In the genomic region with DNA sequence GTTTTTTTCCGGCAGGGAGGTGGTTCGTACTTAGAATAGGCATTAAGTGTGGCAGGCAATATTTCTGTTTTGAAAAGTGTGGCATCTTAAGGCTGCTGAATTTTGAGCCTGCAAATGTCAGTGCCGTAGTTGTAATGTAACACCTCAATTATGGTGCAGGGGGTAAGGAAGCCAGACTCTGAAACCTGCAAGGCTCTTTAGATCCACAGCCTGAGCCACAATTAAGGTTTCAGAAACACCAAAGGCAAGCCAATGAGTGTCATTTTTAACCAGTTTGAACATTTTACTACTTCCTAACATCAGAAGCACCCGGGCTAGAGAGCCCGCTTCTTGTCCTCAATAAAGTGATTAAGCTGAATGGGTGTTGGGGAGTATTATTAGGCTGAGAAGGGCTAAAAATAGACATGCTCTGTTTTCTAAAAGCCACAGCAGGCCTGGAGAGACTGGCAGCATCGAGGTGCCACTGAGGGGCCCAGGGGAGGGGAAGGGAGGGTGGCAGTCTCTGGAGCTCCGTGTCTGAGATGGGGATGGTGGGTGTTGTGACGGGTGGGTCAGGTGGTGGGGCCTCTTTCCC, we compare ENCODE assay signal across 2 cellular contexts.
TF ChIP-seq lines count a peak whose summit lies in the region.

No MANE protein-coding gene starts in this region.

TF ChIP-seq in liver, 16 proteins besides CTCF, POLR2A, EP300 and RAD21 (continued from another document):
- TF ChIP-seq, protein P1, sequence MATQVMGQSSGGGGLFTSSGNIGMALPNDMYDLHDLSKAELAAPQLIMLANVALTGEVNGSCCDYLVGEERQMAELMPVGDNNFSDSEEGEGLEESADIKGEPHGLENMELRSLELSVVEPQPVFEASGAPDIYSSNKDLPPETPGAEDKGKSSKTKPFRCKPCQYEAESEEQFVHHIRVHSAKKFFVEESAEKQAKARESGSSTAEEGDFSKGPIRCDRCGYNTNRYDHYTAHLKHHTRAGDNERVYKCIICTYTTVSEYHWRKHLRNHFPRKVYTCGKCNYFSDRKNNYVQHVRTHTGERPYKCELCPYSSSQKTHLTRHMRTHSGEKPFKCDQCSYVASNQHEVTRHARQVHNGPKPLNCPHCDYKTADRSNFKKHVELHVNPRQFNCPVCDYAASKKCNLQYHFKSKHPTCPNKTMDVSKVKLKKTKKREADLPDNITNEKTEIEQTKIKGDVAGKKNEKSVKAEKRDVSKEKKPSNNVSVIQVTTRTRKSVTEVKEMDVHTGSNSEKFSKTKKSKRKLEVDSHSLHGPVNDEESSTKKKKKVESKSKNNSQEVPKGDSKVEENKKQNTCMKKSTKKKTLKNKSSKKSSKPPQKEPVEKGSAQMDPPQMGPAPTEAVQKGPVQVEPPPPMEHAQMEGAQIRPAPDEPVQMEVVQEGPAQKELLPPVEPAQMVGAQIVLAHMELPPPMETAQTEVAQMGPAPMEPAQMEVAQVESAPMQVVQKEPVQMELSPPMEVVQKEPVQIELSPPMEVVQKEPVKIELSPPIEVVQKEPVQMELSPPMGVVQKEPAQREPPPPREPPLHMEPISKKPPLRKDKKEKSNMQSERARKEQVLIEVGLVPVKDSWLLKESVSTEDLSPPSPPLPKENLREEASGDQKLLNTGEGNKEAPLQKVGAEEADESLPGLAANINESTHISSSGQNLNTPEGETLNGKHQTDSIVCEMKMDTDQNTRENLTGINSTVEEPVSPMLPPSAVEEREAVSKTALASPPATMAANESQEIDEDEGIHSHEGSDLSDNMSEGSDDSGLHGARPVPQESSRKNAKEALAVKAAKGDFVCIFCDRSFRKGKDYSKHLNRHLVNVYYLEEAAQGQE (IDR thresholded peaks at IDR 0.05), result no peak
- TF ChIP-seq NR2F2 (IDR thresholded peaks at IDR 0.05) (no peak), HNF4A (conservative IDR thresholded peaks at IDR 0.05) (no peak), YY1 (IDR thresholded peaks at IDR 0.05) (no peak), RXRA (IDR thresholded peaks at IDR 0.05) (no peak), EGR1 (IDR thresholded peaks at IDR 0.05; ENCODE audit: low read depth in 2 of 2) (no peak), JUND (IDR thresholded peaks at IDR 0.05) (no peak), SP1 (IDR thresholded peaks at IDR 0.05) (no peak), HNF4G (IDR thresholded peaks at IDR 0.05) (no peak)
- TF ChIP-seq, protein P2, sequence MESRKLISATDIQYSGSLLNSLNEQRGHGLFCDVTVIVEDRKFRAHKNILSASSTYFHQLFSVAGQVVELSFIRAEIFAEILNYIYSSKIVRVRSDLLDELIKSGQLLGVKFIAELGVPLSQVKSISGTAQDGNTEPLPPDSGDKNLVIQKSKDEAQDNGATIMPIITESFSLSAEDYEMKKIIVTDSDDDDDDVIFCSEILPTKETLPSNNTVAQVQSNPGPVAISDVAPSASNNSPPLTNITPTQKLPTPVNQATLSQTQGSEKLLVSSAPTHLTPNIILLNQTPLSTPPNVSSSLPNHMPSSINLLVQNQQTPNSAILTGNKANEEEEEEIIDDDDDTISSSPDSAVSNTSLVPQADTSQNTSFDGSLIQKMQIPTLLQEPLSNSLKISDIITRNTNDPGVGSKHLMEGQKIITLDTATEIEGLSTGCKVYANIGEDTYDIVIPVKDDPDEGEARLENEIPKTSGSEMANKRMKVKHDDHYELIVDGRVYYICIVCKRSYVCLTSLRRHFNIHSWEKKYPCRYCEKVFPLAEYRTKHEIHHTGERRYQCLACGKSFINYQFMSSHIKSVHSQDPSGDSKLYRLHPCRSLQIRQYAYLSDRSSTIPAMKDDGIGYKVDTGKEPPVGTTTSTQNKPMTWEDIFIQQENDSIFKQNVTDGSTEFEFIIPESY (IDR thresholded peaks at IDR 0.05), result no peak

TF ChIP-seq in HepG2, 621 proteins besides CTCF, POLR2A, EP300 and RAD21 (continued from another document):
- TF ChIP-seq TMF1 (CRISPR knock-in tag; IDR thresholded peaks at IDR 0.05; ENCODE audit: low read depth) (no peak), ZKSCAN1 (IDR thresholded peaks at IDR 0.05; ENCODE audit: low read length) (no peak), SP140L (CRISPR knock-in tag; IDR thresholded peaks at IDR 0.05; ENCODE audit: borderline replicate concordance) (no peak)
